In the genomic region with DNA sequence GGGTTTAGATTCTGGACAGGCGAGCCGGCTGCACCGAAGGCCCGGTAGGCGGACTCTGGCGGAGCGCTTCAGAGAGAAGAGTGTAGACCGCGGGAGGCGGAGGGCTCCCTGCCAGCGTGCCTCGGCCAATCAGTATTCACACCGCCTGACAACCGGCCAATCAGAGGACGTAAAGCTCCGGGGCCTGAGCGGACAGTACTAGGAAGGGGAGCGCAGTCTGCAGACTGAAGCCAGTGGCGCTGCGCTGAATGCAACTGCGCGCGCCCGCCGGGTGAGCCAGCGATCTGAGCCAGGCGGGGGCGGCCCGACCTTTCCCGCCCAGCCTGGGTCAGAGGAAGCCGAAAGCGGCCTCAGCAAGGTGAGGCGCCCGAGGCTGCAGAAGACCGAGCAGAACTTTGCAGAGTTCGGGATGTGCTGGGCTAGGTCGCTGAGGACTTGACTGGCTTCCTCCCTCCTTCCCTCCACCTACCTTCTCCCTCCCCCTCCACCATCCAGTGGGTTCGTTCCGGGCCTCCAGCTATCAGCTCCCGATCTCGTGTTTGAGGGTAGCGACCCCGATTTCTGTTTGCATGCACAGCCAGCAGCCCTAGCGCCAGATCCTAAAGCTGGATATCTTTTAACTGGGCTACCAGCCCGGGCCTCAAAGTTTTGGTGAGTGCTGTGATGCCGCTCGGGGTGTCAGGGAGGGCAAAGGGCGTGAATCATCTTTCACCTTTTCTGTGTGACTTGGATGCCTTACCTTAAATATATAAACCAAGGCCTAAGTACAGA, we compare ENCODE assay signal across 8 cellular contexts. TPM values are rescaled to one million over a fixed set of nuclear protein-coding genes. Genes with fewer than 3 reads are reported as not detected.
DNase-seq lines count a peak whose midpoint lies in the region; ATAC-seq, FAIRE-seq and TF ChIP-seq lines count a peak whose summit lies in the region.

A gene (plus strand): TSS at position 233 of the 771 bp plus-strand sequence. CDS start 1,257 bp downstream, outside the sequence.

- H2AFZ ChIP-seq in trophoblast cell (ENCODE audit: insufficient read depth, low read length, poor library complexity), result no peak within 1 kb of the TSS

- H2BK12ac ChIP-seq in trophoblast cell (ENCODE audit: low read length), result no peak within 1 kb of the TSS

- H4K12ac ChIP-seq in trophoblast cell (ENCODE audit: low read depth, low read length), result no peak within 1 kb of the TSS

- no peak for FAIRE-seq in D721Med (lab: Jason Lieb, UNC)

- peak within 1 kb of the TSS in 1 of 2 donors; percentile 36 for H3K4me3 ChIP-seq in right atrium auricular region
- no peak within 1 kb of the TSS for H3K4me3 ChIP-seq in trophoblast cell (ENCODE audit: low read depth, low read length)

- H2BK5ac ChIP-seq in trophoblast cell (ENCODE audit: low read depth, low read length, poor library complexity), result no peak within 1 kb of the TSS

- no peaks in the 10 kb centered on the region for H3K79me2 ChIP-seq in trophoblast cell (ENCODE audit: control insufficient read depth, insufficient read depth, low read length, poor library complexity)

- DNase-seq in D721Med (ENCODE audit: insufficient read length, low spot score) (peak; percentile 91), GOT3 (lab: John Stamatoyannopoulos, UW) (peak; percentile 63), NCI-H2171 treated with DMSO at 0.1 percent for 48 hours (lab: John Stamatoyannopoulos, UW) (peak; percentile 97), astrocyte of the hippocampus (ENCODE audit: low read depth, low spot score) (peak; percentile 59), right atrium auricular region (ENCODE audit: low spot score) (peak; percentile 77), trophoblast cell (peak; percentile 54 to 56), NCI-H2081 treated with DMSO at 0.1 percent for 48 hours (lab: John Stamatoyannopoulos, UW) (no peak)

- no peak within 1 kb of the TSS for H4K91ac ChIP-seq in trophoblast cell (ENCODE audit: low read depth, low read length)

- no peak for ATAC-seq in HG03457 (IDR thresholded peaks at IDR 0.05; ENCODE audit: unreplicated experiment)

- H3K36me3 ChIP-seq in right atrium auricular region (no peaks in the 10 kb centered on the region), trophoblast cell (ENCODE audit: control insufficient read depth in 1 of 2, insufficient read depth in 2 of 2, low read length in 2 of 2) (no peaks in the 10 kb centered on the region)

- H3K9me3 ChIP-seq in right atrium auricular region (peaks cover 0 to 8% of the 10 kb centered on the region in 2 donors), trophoblast cell (ENCODE audit: insufficient read depth, low read depth, low read length) (peaks cover 13% of the 10 kb centered on the region)

- peaks cover 35 to 63% of the 10 kb centered on the region in 2 donors for H3K27me3 ChIP-seq in right atrium auricular region
- peaks cover 76% of the 10 kb centered on the region for H3K27me3 ChIP-seq in trophoblast cell (ENCODE audit: insufficient read depth, low read length)

- H3K18ac ChIP-seq in trophoblast cell (ENCODE audit: low read length), result no peak within 1 kb of the TSS

- WGBS in trophoblast cell (ENCODE audit: extremely low coverage, insufficient coverage, insufficient read length), result no CpG with 5 or more reads among the region's 48 CpGs

- H2AK5ac ChIP-seq in trophoblast cell (ENCODE audit: low read length), result no peak within 1 kb of the TSS

- no peaks in the 10 kb centered on the region for H3K79me1 ChIP-seq in trophoblast cell (ENCODE audit: low read length)

- peak within 1 kb of the TSS; percentile 75 for H3K4me2 ChIP-seq in trophoblast cell (ENCODE audit: low read length)

- no peak within 1 kb of the TSS for H3K14ac ChIP-seq in trophoblast cell (ENCODE audit: low read length)

- H3K4me1 ChIP-seq in right atrium auricular region (peaks cover 0 to 50% of the 10 kb centered on the region in 2 donors), trophoblast cell (ENCODE audit: control insufficient read depth in 1 of 2, insufficient read depth in 2 of 2, low read length in 2 of 2) (peaks cover 6 to 13% of the 10 kb centered on the region in 2 experiments)

- no peak within 1 kb of the TSS for H3K9ac ChIP-seq in trophoblast cell (ENCODE audit: low read length)

- H4K8ac ChIP-seq in trophoblast cell (ENCODE audit: low read depth, low read length), result no peak within 1 kb of the TSS

- no peak within 1 kb of the TSS for H3K27ac ChIP-seq in right atrium auricular region
- H3K27ac ChIP-seq in trophoblast cell (ENCODE audit: low read depth, low read length), result no peak within 1 kb of the TSS

- H2BK120ac ChIP-seq in trophoblast cell (ENCODE audit: insufficient read depth, low read length, poor library complexity), result no peak within 1 kb of the TSS

- no peak within 1 kb of the TSS for H3K23ac ChIP-seq in trophoblast cell (ENCODE audit: low read length)

- TF ChIP-seq CTCF in D721Med (IDR thresholded peaks at IDR 0.05; ENCODE audit: insufficient read depth, missing control alignments) (no peak), right atrium auricular region (IDR thresholded peaks at IDR 0.05) (no peak)

- no peak within 1 kb of the TSS for H3K4ac ChIP-seq in trophoblast cell (ENCODE audit: low read depth, low read length)

RNA-seq across cellular contexts. Expression of the gene that starts here (rescaled TPM):
- total RNA-seq in right atrium auricular region, result not detected
- 0.07 TPM in 1 of 2 replicates, not detected in the other for polyA plus RNA-seq in trophoblast cell (2013)

Comparison
In these comparisons a context has a peak if more than half of its experiments do, and no peak if none do; other contexts are left out.
1. Peak in DNase-seq in right atrium auricular region; RNA of the gene not detected or under 1 TPM.